Comparison of ENCODE assay signal across 12 cellular contexts in the genomic region with DNA sequence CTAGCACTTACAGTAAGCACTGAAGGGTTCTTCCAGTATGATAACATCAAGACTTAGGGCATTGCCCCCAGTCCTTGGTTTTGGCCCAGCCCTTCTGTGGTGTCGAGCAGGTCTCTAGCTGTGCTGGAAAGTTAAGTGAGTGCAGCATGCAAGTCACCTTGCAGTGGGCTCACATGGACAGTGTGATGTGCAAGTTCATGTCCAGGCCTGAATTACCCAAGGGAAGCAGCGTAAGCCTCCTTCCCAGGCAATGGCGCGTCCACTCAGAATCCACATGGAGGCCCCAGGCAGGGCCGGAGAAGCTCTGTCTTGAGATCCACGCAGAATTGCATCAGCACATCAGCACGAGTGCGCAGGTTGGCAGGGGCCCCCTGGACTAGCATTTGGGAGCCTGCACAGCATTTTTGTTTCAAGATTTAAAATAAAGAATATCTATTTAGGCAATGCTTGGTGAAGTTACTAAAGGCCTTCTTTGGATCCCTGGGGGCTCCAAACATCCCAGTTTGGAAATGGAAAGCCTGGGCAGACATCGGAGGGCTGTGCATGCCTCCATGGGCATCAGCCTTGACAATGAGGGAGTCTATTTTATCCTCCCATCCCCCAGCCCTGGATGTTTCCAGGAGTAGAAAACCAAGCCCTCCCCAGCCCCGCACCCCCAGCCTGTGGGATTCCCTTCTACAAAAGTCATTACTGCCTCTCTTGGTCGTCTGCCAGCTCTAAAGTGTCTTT.
"Had no signal": no experiment of that assay in that cellular context is flagged by ENCODE, and none has a peak within 500 bp of the region (broad histone marks: within the 10 kb centered on the region; RNA-seq: fewer than 3 reads in every experiment).

No MANE protein-coding gene starts in this region.

- H3K27me3 ChIP-seq: breast epithelium, left lung, ovary had no signal

- H3K9me3 Mint-ChIP-seq: activated T-cell treated with anti-CD3 and anti-CD28 coated beads, Interleukin-2, amount 50 U/mL, for 4 hours; natural killer cell treated with Interleukin-12 subunit alpha and Interleukin-12 subunit beta and Interleukin-15 and Interleukin-18, amount 100 ng/mL, for 72 hours; T-helper 1 cell treated with Interleukin-12 subunit alpha and Interleukin-12 subunit beta and Interleukin-4 antibody, amounts not matched to agents 30 μg/mL and 1 μg/mL, for 36 hours had no signal

- H3K27ac ChIP-seq: breast epithelium, esophagus squamous epithelium, left lung, ovary, stomach, thoracic aorta had no signal

- ATAC-seq: activated T-cell treated with anti-CD3 and anti-CD28 coated beads, Interleukin-2, amount 50 U/mL, for 4 hours; left lung; natural killer cell treated with Interleukin-12 subunit alpha and Interleukin-12 subunit beta and Interleukin-15 and Interleukin-18, amount 100 ng/mL, for 72 hours had no signal

- H3K4me3 ChIP-seq: breast epithelium, esophagus squamous epithelium, left lung, ovary, stomach, thoracic aorta had no signal

- H3K27me3 Mint-ChIP-seq: activated naive CD8-positive, alpha-beta T cell; natural killer cell treated with Interleukin-12 subunit alpha and Interleukin-12 subunit beta and Interleukin-15 and Interleukin-18, amount 100 ng/mL, for 72 hours had no signal

- H3K9me3 ChIP-seq: breast epithelium, esophagus squamous epithelium, left lung, ovary, stomach, thoracic aorta had no signal

- H3K36me3 Mint-ChIP-seq: activated naive CD8-positive, alpha-beta T cell; natural killer cell treated with Interleukin-12 subunit alpha and Interleukin-12 subunit beta and Interleukin-15 and Interleukin-18, amount 100 ng/mL, for 72 hours had no signal

- H3K36me3 ChIP-seq: breast epithelium, esophagus squamous epithelium, left lung, ovary, stomach, thoracic aorta had no signal

- DNase-seq: activated effector memory CD4-positive, alpha-beta T cell treated with anti-CD3 and anti-CD28 coated beads, Interleukin-2, amount 50 U/mL, for 16 hours; activated T-cell treated with anti-CD3 and anti-CD28 coated beads, Interleukin-2, amount 50 U/mL, for 4 hours; esophagus squamous epithelium; foreskin fibroblast; left lung; ovary; stomach had no signal

- H3K27ac Mint-ChIP-seq: activated naive CD8-positive, alpha-beta T cell; natural killer cell treated with Interleukin-12 subunit alpha and Interleukin-12 subunit beta and Interleukin-15 and Interleukin-18, amount 100 ng/mL, for 72 hours; T-helper 1 cell treated with Interleukin-12 subunit alpha and Interleukin-12 subunit beta and Interleukin-4 antibody, amounts not matched to agents 30 μg/mL and 1 μg/mL, for 36 hours had no signal

- H3K4me1 ChIP-seq: breast epithelium, esophagus squamous epithelium, left lung, stomach had no signal

- H3K4me3 Mint-ChIP-seq: activated naive CD8-positive, alpha-beta T cell; activated T-cell treated with anti-CD3 and anti-CD28 coated beads, Interleukin-2, amount 50 U/mL, for 4 hours; natural killer cell treated with Interleukin-12 subunit alpha and Interleukin-12 subunit beta and Interleukin-15 and Interleukin-18, amount 100 ng/mL, for 72 hours; T-helper 1 cell treated with Interleukin-12 subunit alpha and Interleukin-12 subunit beta and Interleukin-4 antibody, amounts not matched to agents 30 μg/mL and 1 μg/mL, for 36 hours had no signal
